ENCODE assay signal across 23 cellular contexts in the genomic region with DNA sequence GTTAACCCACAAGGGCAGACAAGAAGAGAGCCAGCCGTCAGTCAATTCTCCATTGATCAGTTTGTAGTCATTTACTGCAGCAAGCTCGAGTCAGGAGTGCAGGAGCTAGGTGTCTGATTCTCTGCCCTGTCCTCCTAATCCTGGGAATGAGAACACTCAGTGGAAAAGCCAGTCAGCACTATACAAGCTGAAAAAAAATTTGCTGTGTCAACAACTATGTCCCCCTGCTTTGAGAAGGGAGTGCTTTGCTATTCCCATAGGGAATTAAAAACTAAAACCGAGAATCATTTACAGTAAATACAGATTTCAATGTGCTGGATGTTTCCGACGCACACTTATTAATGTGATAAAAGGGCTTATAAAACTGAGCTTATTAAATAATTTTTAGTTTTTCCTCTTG.
DNase-seq lines count a peak whose midpoint lies in the region; ATAC-seq, FAIRE-seq and TF ChIP-seq lines count a peak whose summit lies in the region.
"Had no signal": no experiment of that assay in that cellular context is flagged by ENCODE, and none has a peak within 500 bp of the region (broad histone marks: within the 10 kb centered on the region; RNA-seq: fewer than 3 reads in every experiment).

No MANE protein-coding gene starts in this region.

- H4K5ac ChIP-seq in IMR-90 (ENCODE audit: low read depth, low read length), result no peak overlapping the region

- DNase-seq in A549 (ENCODE audit: low read depth in 1 of 2, low spot score in 1 of 2) (no peak), IMR-90 (no peak), NCI-H69 (lab: John Stamatoyannopoulos, UW) (peak; percentile 2), mesenchymal stem cell (no peak), DMS79 treated with DMSO at 0.1 percent for 48 hours (lab: John Stamatoyannopoulos, UW) (no peak), activated T-cell treated with anti-CD3 and anti-CD28 coated beads for 4 hours (no peak), DMS53 (lab: John Stamatoyannopoulos, UW) (no peak), nucleus accumbens (lab: John Stamatoyannopoulos, UW) (no peak)
- DNase-seq: 8988T; AML-193; Caco-2; Calu3; CD4-positive, alpha-beta T cell; CD8-positive, alpha-beta T cell; DMS79; GF-D8 had no signal

- no peak overlapping the region for H3K56ac ChIP-seq in IMR-90 (ENCODE audit: extremely low read depth, insufficient read depth, low read length)

- no peak for FAIRE-seq in A549 (lab: Jason Lieb, UNC)
- FAIRE-seq: A204.1, D721Med, G401.6, GM12891, GM19239 had no signal

- TF ChIP-seq CTCF in A549 (IDR thresholded peaks at IDR 0.05) (no peak), IMR-90 (conservative IDR thresholded peaks at IDR 0.05; ENCODE audit: low read depth, low read length) (no peak)

- dilution Hi-C loops in IMR-90 (cut with HindIII; ENCODE audit: low sequenced_read_pairs, unreplicated experiment), result no loop called here

- H3K4me1 ChIP-seq in A549 (no peaks in the 10 kb centered on the region), IMR-90 (ENCODE audit: control insufficient read depth, insufficient read depth, low read length) (no peaks in the 10 kb centered on the region), mesenchymal stem cell (ENCODE audit: control insufficient read depth, insufficient read depth, low read depth, low read length) (peaks cover 1% of the 10 kb centered on the region)
- H3K4me1 ChIP-seq: BLaER1 treated with 17β-estradiol and CSF1 and Interleukin-3, amounts not matched to agents 10 nM and 100 nM; Caco-2 had no signal

- TF ChIP-seq RAD21 in A549 (conservative IDR thresholded peaks at IDR 0.05 in 1 of 2, IDR thresholded peaks at IDR 0.05 in 1 of 2) (no peak), IMR-90 (IDR thresholded peaks at IDR 0.05; ENCODE audit: low read length) (no peak)

- no peak overlapping the region for H4K8ac ChIP-seq in IMR-90 (ENCODE audit: low read depth in 2 of 2, low read length in 2 of 2)
- H4K8ac ChIP-seq in mesenchymal stem cell (ENCODE audit: low read length), result no peak overlapping the region

- no peak overlapping the region for H2BK12ac ChIP-seq in mesenchymal stem cell (ENCODE audit: low read length in 2 of 2)

- no peak overlapping the region for H3K4me2 ChIP-seq in A549
- H3K4me2 ChIP-seq in IMR-90 (ENCODE audit: low read depth, low read length), result no peak overlapping the region
- H3K4me2 ChIP-seq in mesenchymal stem cell (ENCODE audit: low read length, poor library complexity, severe bottlenecking), result no peak overlapping the region
- H3K4me2 ChIP-seq: BLaER1 treated with 17β-estradiol and CSF1 and Interleukin-3, amounts not matched to agents 10 nM and 100 nM had no signal

- H3K9me1 ChIP-seq in IMR-90 (ENCODE audit: insufficient read depth, low read length), result no peaks in the 10 kb centered on the region

- H3K4ac ChIP-seq in IMR-90 (ENCODE audit: low read depth, low read length), result no peak overlapping the region
- H3K4ac ChIP-seq in mesenchymal stem cell (ENCODE audit: low read depth in 1 of 2, low read length in 2 of 2), result no peak overlapping the region

- in situ Hi-C loops in IMR-90 (cut with MboI; ENCODE audit: low sequenced_read_pairs), result no loop called here

- no peak overlapping the region for H2BK5ac ChIP-seq in IMR-90 (ENCODE audit: low read depth, low read length, poor library complexity, severe bottlenecking)
- H2BK5ac ChIP-seq in mesenchymal stem cell (ENCODE audit: low read depth, low read length, poor library complexity, severe bottlenecking), result no peak overlapping the region

- no peak overlapping the region for H4K91ac ChIP-seq in IMR-90 (ENCODE audit: insufficient read depth, low read depth, low read length)
- no peak overlapping the region for H4K91ac ChIP-seq in mesenchymal stem cell (ENCODE audit: low read length)

- H2BK15ac ChIP-seq in IMR-90 (ENCODE audit: low read depth, low read length), result no peak overlapping the region
- H2BK15ac ChIP-seq in mesenchymal stem cell (ENCODE audit: low read depth, poor library complexity, severe bottlenecking), result no peak overlapping the region

- ATAC-seq in A549 (no peak), IMR-90 (ENCODE audit: low read depth) (no peak)
- ATAC-seq: CD8-positive, alpha-beta T cell had no signal

- H3K18ac ChIP-seq in IMR-90 (ENCODE audit: low read depth, low read length), result no peak overlapping the region
- H3K18ac ChIP-seq in mesenchymal stem cell (ENCODE audit: low read depth in 1 of 2, low read length in 2 of 2), result no peak overlapping the region

- TF ChIP-seq POLR2A in A549 (IDR thresholded peaks at IDR 0.05; ENCODE audit: low read length) (no peak), IMR-90 (IDR thresholded peaks at IDR 0.05; ENCODE audit: low read depth, low read length) (no peak)

- H3K9me3 ChIP-seq in A549 (no peaks in the 10 kb centered on the region), IMR-90 (ENCODE audit: control insufficient read depth, insufficient read depth, low read length) (no peaks in the 10 kb centered on the region), mesenchymal stem cell (ENCODE audit: control insufficient read depth, low read length) (no peaks in the 10 kb centered on the region)
- H3K9me3 ChIP-seq: BLaER1 treated with 17β-estradiol and CSF1 and Interleukin-3, amounts not matched to agents 10 nM and 100 nM; Caco-2 had no signal

- no peaks in the 10 kb centered on the region for H4K20me1 ChIP-seq in IMR-90 (ENCODE audit: insufficient read depth, low read length)
- H4K20me1 ChIP-seq: BLaER1 treated with 17β-estradiol and CSF1 and Interleukin-3, amounts not matched to agents 10 nM and 100 nM had no signal

- 42% methylated on average over 4 of the region's 5 CpGs for WGBS in A549 (ENCODE audit: missing lambda C conversion rate)
- WGBS in IMR-90 (ENCODE audit: extremely low coverage in 2 of 2, insufficient read length in 1 of 2), 2 experiments, result 0% methylated on average over 1 of the region's 5 CpGs; no CpG with 5 or more reads in 1 of the 2 experiments
- 59% methylated on average over 3 of the region's 5 CpGs for WGBS in mesenchymal stem cell

- CTCF ChIA-PET in A549 (lab: Yijun Ruan, JAX) (no interaction called here), IMR-90 (lab: Yijun Ruan, JAX) (interaction anchor here (0.9 kb wide), 1 partner anchor 16 kb away, joined by 3 read pairs; no protein-coding TSS in a partner anchor)

- H3K23ac ChIP-seq in IMR-90 (ENCODE audit: low read depth, low read length), result no peak overlapping the region
- H3K23ac ChIP-seq in mesenchymal stem cell (ENCODE audit: low read length in 2 of 2), result no peak overlapping the region

- H3K9ac ChIP-seq in IMR-90 (ENCODE audit: low read depth, low read length) (no peak overlapping the region), mesenchymal stem cell (ENCODE audit: low read length) (no peak overlapping the region)
- H3K9ac ChIP-seq: BLaER1 treated with 17β-estradiol and CSF1 and Interleukin-3, amounts not matched to agents 10 nM and 100 nM had no signal

- H3K4me3 ChIP-seq in A549, result no peak overlapping the region
- H3K4me3 ChIP-seq in IMR-90 (ENCODE audit: insufficient read depth, low read depth, low read length), result no peak overlapping the region
- H3K4me3 ChIP-seq in mesenchymal stem cell (ENCODE audit: insufficient read depth in 1 of 2, low read depth in 1 of 2, low read length in 2 of 2), result no peak overlapping the region
- H3K4me3 ChIP-seq: BLaER1 treated with 17β-estradiol and CSF1 and Interleukin-3, amounts not matched to agents 10 nM and 100 nM had no signal

- H2BK20ac ChIP-seq in IMR-90 (ENCODE audit: low read depth, low read length), result no peak overlapping the region

- H2AK5ac ChIP-seq in IMR-90 (ENCODE audit: low read depth, low read length) (no peak overlapping the region), mesenchymal stem cell (ENCODE audit: low read length, severe bottlenecking) (peak overlapping the region; percentile 81)

- H3K14ac ChIP-seq in IMR-90 (replicated peaks; ENCODE audit: low read depth, low read length) (no peak overlapping the region), mesenchymal stem cell (ENCODE audit: low read length in 2 of 2) (no peak overlapping the region)

- H2AFZ ChIP-seq in IMR-90 (replicated peaks; ENCODE audit: low read length, poor library complexity) (no peak overlapping the region), mesenchymal stem cell (ENCODE audit: low read depth, low read length) (no peak overlapping the region)

- H2BK120ac ChIP-seq in IMR-90 (ENCODE audit: low read depth, low read length) (no peak overlapping the region), mesenchymal stem cell (ENCODE audit: low read depth, low read length) (no peak overlapping the region)

- no peak for TF ChIP-seq EP300 in A549 (IDR thresholded peaks at IDR 0.05)

- H3K79me1 ChIP-seq in IMR-90 (ENCODE audit: low read depth in 1 of 2, low read length in 2 of 2) (no peaks in the 10 kb centered on the region), mesenchymal stem cell (replicated peaks; ENCODE audit: low read length, poor library complexity, severe bottlenecking) (no peaks in the 10 kb centered on the region)

- BruUV-seq in IMR-90 (replicated peaks; lab: Mats Ljungman, UMichigan), result no TSS peak

- H3K36me3 ChIP-seq in IMR-90 (ENCODE audit: control insufficient read depth, insufficient read depth, low read length) (no peaks in the 10 kb centered on the region), mesenchymal stem cell (ENCODE audit: control insufficient read depth in 1 of 2, insufficient read depth in 2 of 2, low read depth in 1 of 2, low read length in 2 of 2) (no peaks in the 10 kb centered on the region)
- H3K36me3 ChIP-seq: BLaER1 treated with 17β-estradiol and CSF1 and Interleukin-3, amounts not matched to agents 10 nM and 100 nM had no signal

- H3K27ac ChIP-seq in A549 (no peak overlapping the region), IMR-90 (ENCODE audit: insufficient read depth, low read length) (no peak overlapping the region), mesenchymal stem cell (ENCODE audit: low read length, poor library complexity, severe bottlenecking) (no peak overlapping the region)
- H3K27ac ChIP-seq: BLaER1 treated with 17β-estradiol and CSF1 and Interleukin-3, amounts not matched to agents 10 nM and 100 nM; C4-2B had no signal

- POLR2A ChIA-PET in A549 (lab: Yijun Ruan, JAX), result no interaction called here
- POLR2A ChIA-PET in IMR-90 (lab: Charles Lee; ENCODE audit: unreplicated experiment), result no interaction called here

- intact Hi-C loops in IMR-90 (cut with micrococcal nuclease), result no loop called here

- no peak overlapping the region for H2AK9ac ChIP-seq in IMR-90 (replicated peaks; ENCODE audit: low read depth, low read length, poor library complexity)

- H3K27me3 ChIP-seq in IMR-90 (ENCODE audit: control insufficient read depth, insufficient read depth, low read length), result no peaks in the 10 kb centered on the region
- no peaks in the 10 kb centered on the region for H3K27me3 ChIP-seq in mesenchymal stem cell (ENCODE audit: control insufficient read depth in 1 of 2, insufficient read depth in 1 of 2, low read length in 2 of 2)
- H3K27me3 ChIP-seq: BLaER1 treated with 17β-estradiol and CSF1 and Interleukin-3, amounts not matched to agents 10 nM and 100 nM had no signal

TF ChIP-seq in A549, 52 proteins besides CTCF, POLR2A, EP300 and RAD21 (continues in another document):
- TF ChIP-seq HOXB13 (CRISPR knock-in tag; IDR thresholded peaks at IDR 0.05; ENCODE audit: low read depth) (no peak), CBX2 (IDR thresholded peaks at IDR 0.05; ENCODE audit: borderline replicate concordance, low read depth) (no peak)

TF ChIP-seq in IMR-90, 13 proteins besides CTCF, POLR2A, EP300 and RAD21:
- TF ChIP-seq MAFK (IDR thresholded peaks at IDR 0.05; ENCODE audit: low read depth, low read length) (peak; percentile 44), FOS (IDR thresholded peaks at IDR 0.05; ENCODE audit: low read depth, low read length) (no peak)
